16 cellular contexts compared by ENCODE assay signal in genomic region chr9:126707083-126707482, GRCh38.
"Had no signal": no experiment of that assay in that cellular context is flagged by ENCODE, and none has a peak within 500 bp of the region (broad histone marks: within the 10 kb centered on the region; RNA-seq: fewer than 3 reads in every experiment).

No MANE protein-coding gene starts in this region.

- H3K36me3 ChIP-seq: colonic mucosa, left ventricle myocardium inferior, neutrophil, pancreas, thoracic aorta, vagina had no signal

- H3K4me3 ChIP-seq: colonic mucosa, left ventricle myocardium inferior, pancreas, thoracic aorta, vagina had no signal

- H3K9me3 Mint-ChIP-seq: activated T-helper 2 cell treated with anti-CD3 and anti-CD28 coated beads, Interferon-gamma antibody, Interleukin-2, Interleukin-4, amounts not matched to agents 10 μg/mL and 5 μg/mL and 100 μg/mL, durations not matched to agents 14 hours and 24 hours and 36 hours; mesothelial cell of epicardium; naive B cell; nephron progenitor cell; stimulated activated naive CD8-positive, alpha-beta T cell treated with anti-CD3 and anti-CD28 coated beads, Interleukin-15, Interleukin-2, amounts not matched to agents 100 ng/mL and 50 ng/mL, for 24 hours; T-cell; WTC11 had no signal

- H3K27ac ChIP-seq: colonic mucosa, left ventricle myocardium inferior, neutrophil, pancreas, thoracic aorta, vagina had no signal

- H3K36me3 Mint-ChIP-seq: activated naive CD8-positive, alpha-beta T cell; mesothelial cell of epicardium; naive B cell; T-cell; WTC11 had no signal

- H3K4me1 ChIP-seq: colonic mucosa, pancreas had no signal

- H3K9me3 ChIP-seq: colonic mucosa, left ventricle myocardium inferior, neutrophil, pancreas, thoracic aorta, vagina had no signal

- H3K4me3 Mint-ChIP-seq: activated naive CD8-positive, alpha-beta T cell; mesothelial cell of epicardium; nephron progenitor cell; stimulated activated naive CD8-positive, alpha-beta T cell treated with anti-CD3 and anti-CD28 coated beads, Interleukin-15, Interleukin-2, amounts not matched to agents 100 ng/mL and 50 ng/mL, for 24 hours; T-cell; WTC11 had no signal

- FAIRE-seq: bronchial epithelial cell, frontal cortex, pancreas had no signal

- H3K27ac Mint-ChIP-seq: activated naive CD8-positive, alpha-beta T cell; activated T-helper 2 cell treated with anti-CD3 and anti-CD28 coated beads, Interferon-gamma antibody, Interleukin-2, Interleukin-4, amounts not matched to agents 10 μg/mL and 5 μg/mL and 100 μg/mL, durations not matched to agents 14 hours and 24 hours and 36 hours; mesothelial cell of epicardium; nephron progenitor cell; stimulated activated naive CD8-positive, alpha-beta T cell treated with anti-CD3 and anti-CD28 coated beads, Interleukin-15, Interleukin-2, amounts not matched to agents 100 ng/mL and 50 ng/mL, for 24 hours; T-cell; WTC11 had no signal
